In the genomic region with DNA sequence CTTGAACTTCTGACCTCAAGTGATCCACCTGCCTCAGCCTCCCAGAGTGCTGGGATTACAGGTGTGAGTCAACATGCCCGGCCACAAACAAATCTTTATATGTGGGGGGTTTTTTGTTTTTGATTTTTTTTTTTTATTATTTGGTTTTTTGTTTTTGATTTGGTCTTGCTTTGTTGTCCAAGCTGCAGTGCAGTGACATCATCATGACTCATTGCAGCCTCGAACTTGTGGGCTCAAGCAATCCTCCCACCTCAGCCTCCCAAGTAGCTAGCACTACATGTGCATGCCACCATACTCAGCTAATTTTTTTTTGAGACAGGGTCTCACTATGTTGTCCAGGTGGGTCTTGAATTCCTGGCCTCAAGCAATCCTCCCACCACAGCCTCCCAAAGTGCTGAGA, we compare ENCODE assay signal across 25 cellular contexts. TPM values are rescaled to one million over a fixed set of nuclear protein-coding genes. Genes with fewer than 3 reads are reported as not detected.
DNase-seq lines count a peak whose midpoint lies in the region; ATAC-seq, FAIRE-seq and TF ChIP-seq lines count a peak whose summit lies in the region.
"Had no signal": no experiment of that assay in that cellular context is flagged by ENCODE, and none has a peak within 500 bp of the region (broad histone marks: within the 10 kb centered on the region; RNA-seq: fewer than 3 reads in every experiment).

No MANE protein-coding gene starts in this region.

- H3K4me3 ChIP-seq in HepG2 (replicated peaks in 1 of 3; ENCODE audit: insufficient read depth in 1 of 3, low read depth in 2 of 3, low read length in 3 of 3) (no peak overlapping the region), right lobe of liver (no peak overlapping the region)
- H3K4me3 ChIP-seq: BLaER1 treated with 17β-estradiol and CSF1 and Interleukin-3, amounts not matched to agents 10 nM and 100 nM had no signal

- DNase-seq in HepG2 (ENCODE audit: low spot score) (no peak), right lobe of liver (no peak), LHCN-M2 (ENCODE audit: low read depth) (peak; percentile 31), amniotic epithelial cell (ENCODE audit: low read depth) (peak; percentile 10), NCI-H146 treated with DMSO at 0.1 percent for 48 hours (lab: John Stamatoyannopoulos, UW; ENCODE audit: unreplicated experiment) (no peak), HCEC 1CT (no peak), midbrain (lab: John Stamatoyannopoulos, UW) (no peak)
- DNase-seq: AML-193; CD4-positive, alpha-beta T cell; MV-4-11; NCI-H1105; NCI-H1436 treated with DMSO at 0.1 percent for 48 hours; NCI-H1930; NCI-H2107; NCI-H446; NCI-H524 treated with DMSO at 0.1 percent for 48 hours; NCI-H774; SK-N-SH; SW 1271 had no signal

- no peaks in the 10 kb centered on the region for H3K27me3 ChIP-seq in HepG2 (ENCODE audit: control insufficient read depth in 1 of 2, insufficient read depth in 2 of 2, low read length in 2 of 2)
- no peaks in the 10 kb centered on the region for H3K27me3 ChIP-seq in right lobe of liver
- H3K27me3 ChIP-seq: BLaER1 treated with 17β-estradiol and CSF1 and Interleukin-3, amounts not matched to agents 10 nM and 100 nM had no signal

- no peak for TF ChIP-seq POLR2A in HepG2 (IDR thresholded peaks at IDR 0.05; ENCODE audit: insufficient read depth in 1 of 2, low read depth in 2 of 2, low read length in 2 of 2)
- no peak for TF ChIP-seq POLR2A in right lobe of liver (IDR thresholded peaks at IDR 0.05)

- in situ Hi-C loops in HepG2 (cut with HindIII; ENCODE audit: extremely low pct_ligation_motif_present, low pct_unique_long_range_greater_than_20kb): no loop called here

- TF ChIP-seq CTCF in HepG2 (CRISPR knock-in tag; IDR thresholded peaks at IDR 0.05) (no peak), right lobe of liver (IDR thresholded peaks at IDR 0.05) (no peak)

- POLR2A ChIA-PET in HepG2 (lab: Yijun Ruan, JAX): no interaction called here

- no peak overlapping the region for H3K27ac ChIP-seq in HepG2 (ENCODE audit: extremely low read length, insufficient read depth, low read length)
- no peak overlapping the region for H3K27ac ChIP-seq in right lobe of liver
- H3K27ac ChIP-seq: BLaER1 treated with 17β-estradiol and CSF1 and Interleukin-3, amounts not matched to agents 10 nM and 100 nM had no signal

- intact Hi-C loops in HepG2 (cut with micrococcal nuclease; ENCODE audit: unreplicated experiment) (no loop called here), right lobe of liver (cut with DNase I) (no loop called here)

- no peaks in the 10 kb centered on the region for H4K20me1 ChIP-seq in HepG2 (ENCODE audit: insufficient read depth, low read length)
- H4K20me1 ChIP-seq: BLaER1 treated with 17β-estradiol and CSF1 and Interleukin-3, amounts not matched to agents 10 nM and 100 nM had no signal

- no peak overlapping the region for H2AFZ ChIP-seq in HepG2 (ENCODE audit: low read length)

- TF ChIP-seq RAD21 in HepG2 (CRISPR knock-in tag; IDR thresholded peaks at IDR 0.05): no peak

- H3K9me3 ChIP-seq in HepG2 (ENCODE audit: low read length): no peaks in the 10 kb centered on the region
- no peaks in the 10 kb centered on the region for H3K9me3 ChIP-seq in right lobe of liver
- H3K9me3 ChIP-seq: BLaER1 treated with 17β-estradiol and CSF1 and Interleukin-3, amounts not matched to agents 10 nM and 100 nM; SK-N-SH had no signal

- TF ChIP-seq EP300 in HepG2 (IDR thresholded peaks at IDR 0.05; ENCODE audit: low read depth in 2 of 2, low read length in 2 of 2): no peak
- no peak for TF ChIP-seq EP300 in HepG2 (CRISPR knock-in tag; IDR thresholded peaks at IDR 0.05; ENCODE audit: borderline replicate concordance)

- CTCF ChIA-PET in HepG2 (lab: Yijun Ruan, JAX; ENCODE audit: low intra/inter-chr PET ratio, low total read pairs): no interaction called here

- BruUV-seq in HepG2 (replicated peaks; lab: Mats Ljungman, UMichigan): no TSS peak

- H3K9ac ChIP-seq in HepG2 (ENCODE audit: insufficient read depth, low read depth, low read length): no peak overlapping the region
- H3K9ac ChIP-seq: BLaER1 treated with 17β-estradiol and CSF1 and Interleukin-3, amounts not matched to agents 10 nM and 100 nM; SK-N-SH had no signal

- no peak for ATAC-seq in HepG2
- no peak for ATAC-seq in right lobe of liver
- no peak for ATAC-seq in HG03378 (IDR thresholded peaks at IDR 0.05; ENCODE audit: unreplicated experiment)

- H3K4me1 ChIP-seq in HepG2 (ENCODE audit: insufficient read depth, low read length) (no peaks in the 10 kb centered on the region), right lobe of liver (no peaks in the 10 kb centered on the region)
- H3K4me1 ChIP-seq: BLaER1 treated with 17β-estradiol and CSF1 and Interleukin-3, amounts not matched to agents 10 nM and 100 nM had no signal

- H3K79me2 ChIP-seq in HepG2 (ENCODE audit: insufficient read depth, low read length): no peaks in the 10 kb centered on the region

- H3K36me3 ChIP-seq in HepG2 (replicated peaks in 1 of 2; ENCODE audit: control insufficient read depth in 1 of 2, insufficient read depth in 2 of 2, low read length in 2 of 2): peaks cover 21 to 72% of the 10 kb centered on the region in 2 experiments
- peaks cover 4 to 83% (median 30%) of the 10 kb centered on the region in 4 donors for H3K36me3 ChIP-seq in right lobe of liver

- 92% methylated on average over 2 of the region's 2 CpGs for WGBS in HepG2 (ENCODE audit: low lambda C conversion rate)
- WGBS in right lobe of liver (ENCODE audit: insufficient coverage, low coverage, low lambda C conversion rate, missing lambda C conversion rate): 94% methylated on average over 2 of the region's 2 CpGs

- FAIRE-seq in HepG2 (lab: Jason Lieb, UNC): no peak
- FAIRE-seq: A204.1, D721Med, G401.6, RCC 7860 had no signal

- H3K4me2 ChIP-seq in HepG2 (ENCODE audit: low read depth, low read length): no peak overlapping the region
- H3K4me2 ChIP-seq: BLaER1 treated with 17β-estradiol and CSF1 and Interleukin-3, amounts not matched to agents 10 nM and 100 nM; SK-N-SH had no signal

TF ChIP-seq in HepG2, 621 proteins besides CTCF, POLR2A, EP300 and RAD21 (continues in another document):
- TF ChIP-seq ATF7 (IDR thresholded peaks at IDR 0.05): peak; percentile 60; the same call in 1 of the 2 replicates
- no peak for TF ChIP-seq ATF7 (CRISPR knock-in tag; IDR thresholded peaks at IDR 0.05)

RNA-seq across cellular contexts. Expression of a gene that starts 42.4 kb away (rescaled TPM):
- total RNA-seq in HepG2 (2016; rRNA removed; fragmentation: Illumina TruSeq; extraction: Trizol) (69.0 and 132 TPM in 2 replicates), right lobe of liver (100 to 1,000 TPM in 2 of 6 experiments, 10 to 100 TPM in 4; 23.0 to 142 (median 96.7) TPM), LHCN-M2 (2014; rRNA removed) (29.2 and 36.3 TPM in 2 replicates)
- 25.5 and 27.2 TPM in 2 replicates for total RNA-seq in HepG2 (2016; cell fraction: cytosol; rRNA removed; fragmentation: Illumina TruSeq; extraction: Trizol; ENCODE audit: low read depth)
- total RNA-seq in HepG2 (2016; cell fraction: insoluble cytoplasmic fraction; rRNA removed; fragmentation: Illumina TruSeq; extraction: Trizol): 68.9 and 140 TPM in 2 replicates
- total RNA-seq in HepG2 (2016; cell fraction: membrane; rRNA removed; fragmentation: Illumina TruSeq; extraction: Trizol): 30.4 and 36.0 TPM in 2 replicates
- 88.1 and 94.1 TPM in 2 replicates for total RNA-seq in HepG2 (2016; cell fraction: nucleus; rRNA removed; fragmentation: Illumina TruSeq; extraction: Trizol)
- 64.5 and 100 TPM in 2 replicates for polyA plus RNA-seq in HepG2 (2011; rRNA removed)
- 60.2 and 62.6 TPM in 2 replicates for polyA plus RNA-seq in HepG2 (2011; cell fraction: cytosol; rRNA removed)
- 25.1 and 27.1 TPM in 2 replicates for polyA plus RNA-seq in HepG2 (2011; cell fraction: nucleus; rRNA removed)
- 63.1 and 161 TPM in 2 replicates for polyA plus RNA-seq in HepG2 (2012)
- polyA plus RNA-seq in HepG2 (2016; cell fraction: cytosol; fragmentation: Illumina TruSeq; extraction: Trizol; ENCODE audit: low read depth): 22.7 and 28.6 TPM in 2 replicates
- polyA plus RNA-seq in HepG2 (2016; cell fraction: insoluble cytoplasmic fraction; fragmentation: Illumina TruSeq; extraction: Trizol; ENCODE audit: low read depth): 290 TPM in 2 replicates
- polyA plus RNA-seq in HepG2 (2016; cell fraction: membrane; fragmentation: Illumina TruSeq; extraction: Trizol; ENCODE audit: low read depth): 35.9 and 40.2 TPM in 2 replicates
- 144 and 152 TPM in 2 replicates for polyA plus RNA-seq in HepG2 (2016; cell fraction: nucleus; fragmentation: Illumina TruSeq; extraction: Trizol; ENCODE audit: insufficient read depth, low read depth)
- polyA minus RNA-seq in HepG2 (2011; rRNA and poly(A)+ RNA removed; ENCODE audit: low replicate concordance): 96.9 and 101 TPM in 2 replicates
- 31.7 and 41.1 TPM in 2 replicates for polyA minus RNA-seq in HepG2 (2011; cell fraction: cytosol; rRNA and poly(A)+ RNA removed)
- 61.4 and 63.3 TPM in 2 replicates for polyA minus RNA-seq in HepG2 (2011; cell fraction: nucleus; rRNA and poly(A)+ RNA removed)
- 102 TPM for polyA plus RNA-seq in LHCN-M2 (2012)

RNA-seq across cellular contexts. Expression of a gene that starts 48.1 kb away (rescaled TPM):
- total RNA-seq in HepG2 (2016; rRNA removed; fragmentation: Illumina TruSeq; extraction: Trizol): 59.7 and 95.0 TPM in 2 replicates
- total RNA-seq in HepG2 (2016; cell fraction: cytosol; rRNA removed; fragmentation: Illumina TruSeq; extraction: Trizol; ENCODE audit: low read depth): 21.2 and 23.9 TPM in 2 replicates
- 60.0 and 92.4 TPM in 2 replicates for total RNA-seq in HepG2 (2016; cell fraction: insoluble cytoplasmic fraction; rRNA removed; fragmentation: Illumina TruSeq; extraction: Trizol)
- 13.8 and 20.4 TPM in 2 replicates for total RNA-seq in HepG2 (2016; cell fraction: membrane; rRNA removed; fragmentation: Illumina TruSeq; extraction: Trizol)
- total RNA-seq in HepG2 (2016; cell fraction: nucleus; rRNA removed; fragmentation: Illumina TruSeq; extraction: Trizol): 28.1 and 28.5 TPM in 2 replicates
- 14.5 and 20.0 TPM in 2 replicates for polyA plus RNA-seq in HepG2 (2011; rRNA removed)
- 23.7 and 29.5 TPM in 2 replicates for polyA plus RNA-seq in HepG2 (2011; cell fraction: cytosol; rRNA removed)
- 8.2 and 8.9 TPM in 2 replicates for polyA plus RNA-seq in HepG2 (2011; cell fraction: nucleus; rRNA removed)
- 25.3 and 30.2 TPM in 2 replicates for polyA plus RNA-seq in HepG2 (2012)
- 5.2 and 7.4 TPM in 2 replicates for polyA plus RNA-seq in HepG2 (2016; cell fraction: cytosol; fragmentation: Illumina TruSeq; extraction: Trizol; ENCODE audit: low read depth)
- 79.7 and 90.7 TPM in 2 replicates for polyA plus RNA-seq in HepG2 (2016; cell fraction: insoluble cytoplasmic fraction; fragmentation: Illumina TruSeq; extraction: Trizol; ENCODE audit: low read depth)
- 9.3 and 9.5 TPM in 2 replicates for polyA plus RNA-seq in HepG2 (2016; cell fraction: membrane; fragmentation: Illumina TruSeq; extraction: Trizol; ENCODE audit: low read depth)
- 25.9 and 30.7 TPM in 2 replicates for polyA plus RNA-seq in HepG2 (2016; cell fraction: nucleus; fragmentation: Illumina TruSeq; extraction: Trizol; ENCODE audit: insufficient read depth, low read depth)
- polyA minus RNA-seq in HepG2 (2011; rRNA and poly(A)+ RNA removed; ENCODE audit: low replicate concordance): 13.5 and 35.0 TPM in 2 replicates
- polyA minus RNA-seq in HepG2 (2011; cell fraction: cytosol; rRNA and poly(A)+ RNA removed): 14.5 and 19.1 TPM in 2 replicates
- polyA minus RNA-seq in HepG2 (2011; cell fraction: nucleus; rRNA and poly(A)+ RNA removed): 21.5 and 28.7 TPM in 2 replicates
- total RNA-seq in right lobe of liver: 10 to 100 TPM; 11.0 to 24.6 (median 19.4) TPM
- total RNA-seq in LHCN-M2 (2014; rRNA removed): 78.2 and 101 TPM in 2 replicates
- polyA plus RNA-seq in LHCN-M2 (2012): 45.0 TPM

Comparison
In these comparisons a context has a peak if more than half of its experiments do, and no peak if none do; other contexts are left out.
1. DNase-seq: peak in LHCN-M2 (single experiment) and amniotic epithelial cell (single experiment); none in HepG2 (single experiment), right lobe of liver (0 of 3), NCI-H146 treated with DMSO at 0.1 percent for 48 hours (single experiment), HCEC 1CT (single experiment) and midbrain (single experiment).